1 cellular context compared by ENCODE assay signal in the genomic region with DNA sequence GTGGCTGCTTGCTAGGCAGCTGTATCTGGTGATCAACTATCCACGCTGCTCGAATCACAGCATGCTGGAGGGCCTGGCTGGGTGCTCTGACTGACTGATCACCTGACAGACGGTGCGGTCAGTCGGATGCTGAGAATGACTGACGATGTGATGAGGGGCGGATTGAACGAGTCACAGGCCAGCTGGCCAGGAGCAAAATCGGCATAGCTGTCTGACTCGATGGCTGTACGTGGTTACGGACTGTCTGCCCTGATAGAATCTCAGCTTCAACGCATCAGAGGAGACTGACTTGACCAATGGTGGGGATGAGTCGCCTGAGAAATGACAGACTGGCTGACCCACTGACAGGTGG.
A peak's percentile ranks its signal among the peaks of the same experiment; 100 is the strongest.
TF ChIP-seq lines count a peak whose summit lies in the region.

No MANE protein-coding gene starts in this region.

TF ChIP-seq in GM12878, 131 proteins besides CTCF, POLR2A, EP300 and RAD21 (continued from another document):
- TF ChIP-seq, protein P1, sequence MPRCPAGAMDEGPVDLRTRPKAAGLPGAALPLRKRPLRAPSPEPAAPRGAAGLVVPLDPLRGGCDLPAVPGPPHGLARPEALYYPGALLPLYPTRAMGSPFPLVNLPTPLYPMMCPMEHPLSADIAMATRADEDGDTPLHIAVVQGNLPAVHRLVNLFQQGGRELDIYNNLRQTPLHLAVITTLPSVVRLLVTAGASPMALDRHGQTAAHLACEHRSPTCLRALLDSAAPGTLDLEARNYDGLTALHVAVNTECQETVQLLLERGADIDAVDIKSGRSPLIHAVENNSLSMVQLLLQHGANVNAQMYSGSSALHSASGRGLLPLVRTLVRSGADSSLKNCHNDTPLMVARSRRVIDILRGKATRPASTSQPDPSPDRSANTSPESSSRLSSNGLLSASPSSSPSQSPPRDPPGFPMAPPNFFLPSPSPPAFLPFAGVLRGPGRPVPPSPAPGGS (IDR thresholded peaks at IDR 0.05; ENCODE audit: borderline replicate concordance, insufficient read depth, low read depth, low read length, poor library complexity, severe bottlenecking), result no peak
- TF ChIP-seq, protein P2, sequence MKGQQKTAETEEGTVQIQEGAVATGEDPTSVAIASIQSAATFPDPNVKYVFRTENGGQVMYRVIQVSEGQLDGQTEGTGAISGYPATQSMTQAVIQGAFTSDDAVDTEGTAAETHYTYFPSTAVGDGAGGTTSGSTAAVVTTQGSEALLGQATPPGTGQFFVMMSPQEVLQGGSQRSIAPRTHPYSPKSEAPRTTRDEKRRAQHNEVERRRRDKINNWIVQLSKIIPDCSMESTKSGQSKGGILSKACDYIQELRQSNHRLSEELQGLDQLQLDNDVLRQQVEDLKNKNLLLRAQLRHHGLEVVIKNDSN (IDR thresholded peaks at IDR 0.05; ENCODE audit: borderline replicate concordance, extremely low read length, insufficient read depth, low read depth, low read length), result no peak
- TF ChIP-seq, protein P3, sequence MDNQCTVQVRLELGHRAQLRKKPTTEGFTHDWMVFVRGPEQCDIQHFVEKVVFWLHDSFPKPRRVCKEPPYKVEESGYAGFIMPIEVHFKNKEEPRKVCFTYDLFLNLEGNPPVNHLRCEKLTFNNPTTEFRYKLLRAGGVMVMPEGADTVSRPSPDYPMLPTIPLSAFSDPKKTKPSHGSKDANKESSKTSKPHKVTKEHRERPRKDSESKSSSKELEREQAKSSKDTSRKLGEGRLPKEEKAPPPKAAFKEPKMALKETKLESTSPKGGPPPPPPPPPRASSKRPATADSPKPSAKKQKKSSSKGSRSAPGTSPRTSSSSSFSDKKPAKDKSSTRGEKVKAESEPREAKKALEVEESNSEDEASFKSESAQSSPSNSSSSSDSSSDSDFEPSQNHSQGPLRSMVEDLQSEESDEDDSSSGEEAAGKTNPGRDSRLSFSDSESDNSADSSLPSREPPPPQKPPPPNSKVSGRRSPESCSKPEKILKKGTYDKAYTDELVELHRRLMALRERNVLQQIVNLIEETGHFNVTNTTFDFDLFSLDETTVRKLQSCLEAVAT (IDR thresholded peaks at IDR 0.05), result peak; percentile 83
